11 cellular contexts compared by ENCODE assay signal in genomic region chr14:95577067-95577800, GRCh38. TPM values are rescaled to one million over a fixed set of nuclear protein-coding genes. Genes with fewer than 3 reads are reported as not detected.
A peak's percentile ranks its signal among the peaks of the same experiment; 100 is the strongest.
DNase-seq lines count a peak whose midpoint lies in the region; ATAC-seq and TF ChIP-seq lines count a peak whose summit lies in the region.
"Had no signal": no experiment of that assay in that cellular context is flagged by ENCODE, and none has a peak within 500 bp of the region (broad histone marks: within the 10 kb centered on the region; RNA-seq: fewer than 3 reads in every experiment).

No MANE protein-coding gene starts in this region.

- 38 to 40% methylated on average over 12 of the region's 12 CpGs for WGBS in GM23248 (ENCODE audit: low coverage in 1 of 2, low lambda C conversion rate in 2 of 2, missing lambda C conversion rate in 2 of 2), 2 experiments

- H3K9ac ChIP-seq in Karpas-422 (ENCODE audit: low read length) (peak overlapping the region; percentile 54), GM23248 (no peak overlapping the region)
- H3K9ac ChIP-seq: parathyroid adenoma had no signal

- H3K9me2 ChIP-seq in Karpas-422 (replicated peaks; ENCODE audit: insufficient read depth, low read length) (no peaks in the 10 kb centered on the region), GM23248 (ENCODE audit: insufficient read depth) (no peaks in the 10 kb centered on the region)

- H3K36me3 ChIP-seq in Karpas-422 (ENCODE audit: insufficient read depth, low read length), result no peaks in the 10 kb centered on the region
- no peaks in the 10 kb centered on the region for H3K36me3 ChIP-seq in GM23248 (ENCODE audit: low read depth)

- ATAC-seq in GM19397 (IDR thresholded peaks at IDR 0.05; ENCODE audit: unreplicated experiment) (peak; percentile 97), HG02885 (IDR thresholded peaks at IDR 0.05; ENCODE audit: poor library complexity, unreplicated experiment) (peak; percentile 99)

- no peak for TF ChIP-seq CTCF in GM12864 (IDR thresholded peaks at IDR 0.05; ENCODE audit: low read depth, low read length, missing control alignments)

- H3K79me2 ChIP-seq in Karpas-422 (ENCODE audit: low read length), result no peaks in the 10 kb centered on the region
- no peaks in the 10 kb centered on the region for H3K79me2 ChIP-seq in GM23248 (ENCODE audit: insufficient read depth)
- H3K79me2 ChIP-seq: parathyroid adenoma had no signal

- peak overlapping the region; percentile 60 for H3K4me2 ChIP-seq in Karpas-422 (ENCODE audit: low read depth, low read length, poor library complexity, severe bottlenecking)
- no peak overlapping the region for H3K4me2 ChIP-seq in GM23248 (ENCODE audit: unreplicated experiment)

- DNase-seq in GM12864 (ENCODE audit: low read depth) (peak; percentile 83), Karpas-422 (peak; percentile 95), GM23248 (no peak), NCI-H1694 treated with DMSO at 0.1 percent for 48 hours (lab: John Stamatoyannopoulos, UW) (no peak), NCI-H82 treated with DMSO at 0.1 percent for 48 hours (lab: John Stamatoyannopoulos, UW; ENCODE audit: unreplicated experiment) (no peak)
- no peak for DNase-seq in central memory CD4-positive, alpha-beta T cell
- DNase-seq: activated CD4-positive, alpha-beta T cell treated with anti-CD3 and anti-CD28 coated beads, Interleukin-2, amount 50 U/mL, for 1 hour; NCI-H1048 had no signal

- H3K4me1 ChIP-seq in Karpas-422 (ENCODE audit: low read length) (peaks cover 46% of the 10 kb centered on the region), GM23248 (ENCODE audit: insufficient read depth) (no peaks in the 10 kb centered on the region)
- H3K4me1 ChIP-seq: parathyroid adenoma had no signal

- peak overlapping the region; percentile 2; the same call in 1 of the 2 replicates for H3K4me3 ChIP-seq in GM12864 (ENCODE audit: low read depth, low read length)
- peak overlapping the region; percentile 43 for H3K4me3 ChIP-seq in Karpas-422 (ENCODE audit: low read length)
- H3K4me3 ChIP-seq in GM23248, result no peak overlapping the region

- no peaks in the 10 kb centered on the region for H3F3A ChIP-seq in GM23248 (ENCODE audit: insufficient read depth)

- H4K20me1 ChIP-seq in Karpas-422 (ENCODE audit: insufficient read depth, low read depth, low read length) (no peaks in the 10 kb centered on the region), GM23248 (ENCODE audit: insufficient read depth) (no peaks in the 10 kb centered on the region)

- no peaks in the 10 kb centered on the region for H3K9me3 ChIP-seq in Karpas-422 (ENCODE audit: low read length)
- H3K9me3 ChIP-seq in GM23248 (ENCODE audit: low read depth), result no peaks in the 10 kb centered on the region

- H2AFZ ChIP-seq in Karpas-422 (ENCODE audit: low read length), result no peak overlapping the region
- H2AFZ ChIP-seq in GM23248, result no peak overlapping the region
- H2AFZ ChIP-seq: parathyroid adenoma had no signal

- in situ Hi-C loops in GM23248 (cut with MboI), result no loop called here

- H3K27me3 ChIP-seq in Karpas-422 (ENCODE audit: low read length), result no peaks in the 10 kb centered on the region
- no peaks in the 10 kb centered on the region for H3K27me3 ChIP-seq in GM23248 (replicated peaks; ENCODE audit: insufficient read depth)

- peak overlapping the region; percentile 86 for H3K27ac ChIP-seq in Karpas-422 (ENCODE audit: low read length)
- no peak overlapping the region for H3K27ac ChIP-seq in GM23248
- H3K27ac ChIP-seq: parathyroid adenoma had no signal

RNA-seq across cellular contexts. Expression of gene GLRX5, which starts 42.4 kb away (rescaled TPM):
- 69.7 and 74.6 TPM in 2 replicates for total RNA-seq in Karpas-422 (2014; rRNA removed; shearing (Covaris generic); ENCODE audit: low replicate concordance)
- total RNA-seq in GM23248 (2014; rRNA removed; shearing (Covaris generic)), result 38.6 and 46.0 TPM in 2 replicates
- 48.7 and 48.9 TPM in 2 replicates for polyA plus RNA-seq in GM23248 (2016; fragmentation: Nextera tagmentation; extraction: Ambion mirVana)

Comparison
In these comparisons a context has a peak if more than half of its experiments do, and no peak if none do; other contexts are left out.
1. DNase-seq: peak in GM12864 (single experiment) and Karpas-422 (single experiment); none in GM23248 (single experiment), central memory CD4-positive, alpha-beta T cell (single experiment), NCI-H1694 treated with DMSO at 0.1 percent for 48 hours (single experiment) and NCI-H82 treated with DMSO at 0.1 percent for 48 hours (single experiment).